16 cellular contexts compared by ENCODE assay signal in the genomic region with DNA sequence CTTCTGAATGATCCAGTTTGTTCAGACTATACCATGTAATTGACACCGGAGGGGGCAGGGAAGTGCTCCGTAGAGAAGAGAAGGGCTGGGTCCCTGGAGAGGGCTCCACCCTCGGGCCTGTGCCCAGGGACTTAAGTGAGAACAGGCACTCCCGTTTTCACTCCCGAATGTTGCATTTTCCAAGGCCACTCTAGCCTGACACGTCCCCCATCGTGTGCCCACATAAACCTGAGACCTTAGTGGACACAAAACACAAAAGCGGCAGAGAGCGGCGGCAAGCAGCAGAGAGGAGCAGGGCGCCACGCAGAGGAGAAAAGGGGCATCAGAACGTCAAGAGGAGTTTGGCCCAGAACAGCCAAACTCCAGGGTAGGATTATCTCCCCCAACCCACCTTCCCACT.
A peak's percentile ranks its signal among the peaks of the same experiment; 100 is the strongest.
DNase-seq lines count a peak whose midpoint lies in the region; ATAC-seq and TF ChIP-seq lines count a peak whose summit lies in the region.
"Had no signal": no experiment of that assay in that cellular context is flagged by ENCODE, and none has a peak within 500 bp of the region (broad histone marks: within the 10 kb centered on the region; RNA-seq: fewer than 3 reads in every experiment).

No MANE protein-coding gene starts in this region.

- in situ Hi-C loops in G401 (cut with HindIII; ENCODE audit: low sequenced_read_pairs) = no loop called here

- no peaks in the 10 kb centered on the region for H4K20me1 ChIP-seq in PC-3 (ENCODE audit: low read length)

- BruUV-seq in PC-3 (replicated peaks; lab: Mats Ljungman, UMichigan) = no TSS peak

- no peaks in the 10 kb centered on the region for H3K9me2 ChIP-seq in PC-3 (replicated peaks; ENCODE audit: low read length)

- H3K27ac ChIP-seq in vagina (no peak overlapping the region), PC-3 (ENCODE audit: low read length) (no peak overlapping the region)
- H3K27ac ChIP-seq: pancreas had no signal

- peaks cover 3% of the 10 kb centered on the region for H3K9me3 Mint-ChIP-seq in nephron progenitor cell

- no peaks in the 10 kb centered on the region for H3F3A ChIP-seq in PC-3 (ENCODE audit: low read length, unreplicated experiment)

- no peaks in the 10 kb centered on the region for H3K79me2 ChIP-seq in PC-3 (ENCODE audit: low read length)

- peaks cover 4% of the 10 kb centered on the region for H3K27me3 Mint-ChIP-seq in nephron progenitor cell (ENCODE audit: low read depth, poor library complexity)
- H3K27me3 Mint-ChIP-seq: B cell had no signal

- H2AFZ ChIP-seq in PC-3 (ENCODE audit: low read length) = no peak overlapping the region

- peak overlapping the region; percentile 11 for H3K4me3 ChIP-seq in epithelial cell of esophagus (ENCODE audit: low read length)
- H3K4me3 ChIP-seq in vagina = no peak overlapping the region
- H3K4me3 ChIP-seq in PC-3 (ENCODE audit: low read length) = no peak overlapping the region
- H3K4me3 ChIP-seq: pancreas had no signal

- intact Hi-C loops in vagina (cut with DNase I) = no loop called here
- intact Hi-C loops in PC-3 (cut with micrococcal nuclease) = no loop called here

- TF ChIP-seq CTCF in epithelial cell of esophagus (IDR thresholded peaks at IDR 0.05; ENCODE audit: insufficient read depth, low read depth, low read length, missing control alignments) = peak; percentile 10
- peak; percentile 40 for TF ChIP-seq CTCF in nephron progenitor cell (IDR thresholded peaks at IDR 0.05)
- no peak for TF ChIP-seq CTCF in vagina (IDR thresholded peaks at IDR 0.05)
- TF ChIP-seq CTCF in PC-3 (conservative IDR thresholded peaks at IDR 0.05; ENCODE audit: low read depth, low read length) = no peak

- peak overlapping the region; percentile 84 for H3K4me3 Mint-ChIP-seq in nephron progenitor cell
- H3K4me3 Mint-ChIP-seq: B cell had no signal

- CTCF ChIA-PET in PC-3 (lab: Charles Lee) = no interaction called here

- H3K9ac ChIP-seq in PC-3 (ENCODE audit: low read length) = no peak overlapping the region

- no peak for ATAC-seq in PC-3
- ATAC-seq: pancreas had no signal

- H3K4me2 ChIP-seq in PC-3 (ENCODE audit: low read length) = no peak overlapping the region

- H3K27ac Mint-ChIP-seq in nephron progenitor cell = no peak overlapping the region
- H3K27ac Mint-ChIP-seq: B cell had no signal

- peaks cover 12% of the 10 kb centered on the region for H3K4me1 Mint-ChIP-seq in nephron progenitor cell
- H3K4me1 Mint-ChIP-seq: B cell had no signal

- no peaks in the 10 kb centered on the region for H3K9me3 ChIP-seq in vagina
- H3K9me3 ChIP-seq in PC-3 (ENCODE audit: low read length) = no peaks in the 10 kb centered on the region
- H3K9me3 ChIP-seq: pancreas had no signal

- no peaks in the 10 kb centered on the region for H3K4me1 ChIP-seq in vagina
- no peaks in the 10 kb centered on the region for H3K4me1 ChIP-seq in PC-3 (ENCODE audit: insufficient read depth, low read length)
- H3K4me1 ChIP-seq: pancreas had no signal

- H3K27me3 ChIP-seq in vagina (no peaks in the 10 kb centered on the region), PC-3 (ENCODE audit: low read length) (no peaks in the 10 kb centered on the region)
- H3K27me3 ChIP-seq: pancreas had no signal

- H3K36me3 ChIP-seq in vagina = no peaks in the 10 kb centered on the region
- no peaks in the 10 kb centered on the region for H3K36me3 ChIP-seq in PC-3 (ENCODE audit: low read depth, low read length)
- H3K36me3 ChIP-seq: pancreas had no signal

- no peak for TF ChIP-seq POLR2A in vagina (IDR thresholded peaks at IDR 0.05)

- POLR2A ChIA-PET in PC-3 (lab: Charles Lee; ENCODE audit: unreplicated experiment) = no interaction called here

- DNase-seq in G401 (ENCODE audit: low spot score) = peak; percentile 15
- peak; percentile 12 for DNase-seq in NCI-H460 (ENCODE audit: extremely low read depth, low read depth)
- DNase-seq in epithelial cell of esophagus (ENCODE audit: low read depth) = peak; percentile 7
- peak; percentile 35 for DNase-seq in nephron progenitor cell
- no peak for DNase-seq in vagina (ENCODE audit: extremely low spot score in 2 of 2)
- no peak for DNase-seq in GM03348 (ENCODE audit: low spot score)
- DNase-seq in PC-3 = no peak
- DNase-seq in Ammon's horn (ENCODE audit: low spot score) = no peak
- DNase-seq: activated T-cell treated with anti-CD3 and anti-CD28 coated beads, Interleukin-2, amount 50 U/mL, for 48 hours; amygdala; effector CD8-positive, alpha-beta T cell; mammary epithelial cell; NCI-H1694; stimulated activated CD4-positive, alpha-beta T cell treated with anti-CD3 and anti-CD28 coated beads, Interleukin-15, amount 100 ng/mL, for 24 hours had no signal

- no peaks in the 10 kb centered on the region for H3K36me3 Mint-ChIP-seq in nephron progenitor cell (ENCODE audit: low read depth)

Comparison
In these comparisons a context has a peak if more than half of its experiments do, and no peak if none do; other contexts are left out.
1. DNase-seq: peak in G401 (single experiment), NCI-H460 (single experiment), epithelial cell of esophagus (single experiment) and nephron progenitor cell (single experiment); none in vagina (0 of 2), GM03348 (single experiment), PC-3 (single experiment) and Ammon's horn (single experiment).
2. CTCF ChIP-seq: peak in epithelial cell of esophagus (single experiment) and nephron progenitor cell (single experiment); none in vagina (0 of 3) and PC-3 (single experiment).